Comparison of ENCODE assay signal across 6 cellular contexts in the genomic region with DNA sequence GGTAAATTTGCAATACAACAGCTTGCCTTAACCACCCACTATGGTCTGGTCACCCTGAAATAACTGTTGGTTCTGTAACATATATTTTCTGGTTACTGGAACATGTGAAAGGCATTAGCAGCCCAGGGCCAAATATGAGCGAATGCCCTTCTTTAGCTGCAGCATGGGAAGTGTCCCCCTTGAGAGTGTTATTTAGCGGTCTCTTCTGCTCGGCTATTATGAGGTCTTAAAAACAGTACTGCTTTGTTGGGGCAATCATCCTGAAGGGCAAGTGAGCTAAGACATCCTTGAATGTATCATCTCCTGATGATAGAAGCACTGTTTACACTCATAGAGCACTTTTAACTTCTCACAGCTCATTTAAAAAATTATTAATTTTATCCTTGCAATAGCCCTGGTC.
"Had no signal": no experiment of that assay in that cellular context is flagged by ENCODE, and none has a peak within 500 bp of the region (broad histone marks: within the 10 kb centered on the region; RNA-seq: fewer than 3 reads in every experiment).

No MANE protein-coding gene starts in this region.

- DNase-seq: H7, HFFc6, KBM-7 had no signal

- H3K9me3 ChIP-seq: HAP-1 had no signal

- H3K36me3 ChIP-seq: HAP-1 had no signal

- H3K4me1 ChIP-seq: HAP-1 had no signal

- H3K27ac ChIP-seq: HL-60 had no signal

- H3K4me3 ChIP-seq: GM23338, HAP-1 had no signal
